Comparison of ENCODE assay signal across 1 cellular context in the genomic region with DNA sequence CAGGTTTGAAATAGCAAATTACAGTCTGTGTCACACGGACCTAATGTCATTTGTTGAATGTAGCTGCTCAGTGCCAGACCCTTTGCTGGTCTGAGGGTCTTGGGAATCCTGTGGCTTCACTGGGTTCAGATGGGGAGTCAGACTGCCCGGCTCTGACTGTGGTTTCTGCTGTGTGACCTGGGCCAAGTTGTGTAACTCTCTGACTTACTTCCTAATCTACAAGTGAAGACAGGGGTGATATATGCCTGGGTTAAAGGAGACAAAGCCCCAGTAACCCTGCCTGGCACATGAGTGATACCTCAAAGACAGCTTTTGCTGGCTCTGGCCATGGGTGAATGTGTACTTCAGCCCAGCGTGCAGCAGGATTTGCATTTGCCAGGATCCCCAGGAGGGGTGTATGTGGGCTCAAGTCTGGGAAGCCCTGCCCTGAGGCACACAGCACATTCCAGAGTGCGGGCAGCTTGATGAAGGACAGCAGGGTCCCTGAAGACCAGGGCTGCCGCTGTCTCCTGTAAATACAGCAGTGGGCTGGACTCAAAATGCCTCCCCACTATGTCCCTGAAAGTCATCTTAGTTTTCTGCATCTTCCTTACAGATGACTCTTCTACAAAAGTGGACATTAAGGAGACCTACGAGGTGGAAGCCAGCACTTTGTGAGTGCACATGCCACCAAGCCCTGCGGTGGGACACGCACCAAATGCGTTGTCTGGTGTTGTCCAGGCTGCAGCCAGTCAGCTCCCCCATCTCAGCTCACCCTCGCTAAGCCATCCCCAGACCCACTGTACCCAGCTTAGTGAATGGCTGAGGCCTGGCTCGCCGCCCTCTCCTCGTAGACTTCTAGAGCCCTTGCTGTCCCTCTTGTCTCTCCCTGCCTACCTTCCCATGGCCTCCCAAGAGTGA.
TF ChIP-seq lines count a peak whose summit lies in the region.

No MANE protein-coding gene starts in this region.

TF ChIP-seq in GM23338, 12 proteins besides CTCF, POLR2A, EP300 and RAD21:
- TF ChIP-seq, protein P1, sequence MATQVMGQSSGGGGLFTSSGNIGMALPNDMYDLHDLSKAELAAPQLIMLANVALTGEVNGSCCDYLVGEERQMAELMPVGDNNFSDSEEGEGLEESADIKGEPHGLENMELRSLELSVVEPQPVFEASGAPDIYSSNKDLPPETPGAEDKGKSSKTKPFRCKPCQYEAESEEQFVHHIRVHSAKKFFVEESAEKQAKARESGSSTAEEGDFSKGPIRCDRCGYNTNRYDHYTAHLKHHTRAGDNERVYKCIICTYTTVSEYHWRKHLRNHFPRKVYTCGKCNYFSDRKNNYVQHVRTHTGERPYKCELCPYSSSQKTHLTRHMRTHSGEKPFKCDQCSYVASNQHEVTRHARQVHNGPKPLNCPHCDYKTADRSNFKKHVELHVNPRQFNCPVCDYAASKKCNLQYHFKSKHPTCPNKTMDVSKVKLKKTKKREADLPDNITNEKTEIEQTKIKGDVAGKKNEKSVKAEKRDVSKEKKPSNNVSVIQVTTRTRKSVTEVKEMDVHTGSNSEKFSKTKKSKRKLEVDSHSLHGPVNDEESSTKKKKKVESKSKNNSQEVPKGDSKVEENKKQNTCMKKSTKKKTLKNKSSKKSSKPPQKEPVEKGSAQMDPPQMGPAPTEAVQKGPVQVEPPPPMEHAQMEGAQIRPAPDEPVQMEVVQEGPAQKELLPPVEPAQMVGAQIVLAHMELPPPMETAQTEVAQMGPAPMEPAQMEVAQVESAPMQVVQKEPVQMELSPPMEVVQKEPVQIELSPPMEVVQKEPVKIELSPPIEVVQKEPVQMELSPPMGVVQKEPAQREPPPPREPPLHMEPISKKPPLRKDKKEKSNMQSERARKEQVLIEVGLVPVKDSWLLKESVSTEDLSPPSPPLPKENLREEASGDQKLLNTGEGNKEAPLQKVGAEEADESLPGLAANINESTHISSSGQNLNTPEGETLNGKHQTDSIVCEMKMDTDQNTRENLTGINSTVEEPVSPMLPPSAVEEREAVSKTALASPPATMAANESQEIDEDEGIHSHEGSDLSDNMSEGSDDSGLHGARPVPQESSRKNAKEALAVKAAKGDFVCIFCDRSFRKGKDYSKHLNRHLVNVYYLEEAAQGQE (IDR thresholded peaks at IDR 0.05; ENCODE audit: unreplicated experiment): no peak
- TF ChIP-seq, protein P2, sequence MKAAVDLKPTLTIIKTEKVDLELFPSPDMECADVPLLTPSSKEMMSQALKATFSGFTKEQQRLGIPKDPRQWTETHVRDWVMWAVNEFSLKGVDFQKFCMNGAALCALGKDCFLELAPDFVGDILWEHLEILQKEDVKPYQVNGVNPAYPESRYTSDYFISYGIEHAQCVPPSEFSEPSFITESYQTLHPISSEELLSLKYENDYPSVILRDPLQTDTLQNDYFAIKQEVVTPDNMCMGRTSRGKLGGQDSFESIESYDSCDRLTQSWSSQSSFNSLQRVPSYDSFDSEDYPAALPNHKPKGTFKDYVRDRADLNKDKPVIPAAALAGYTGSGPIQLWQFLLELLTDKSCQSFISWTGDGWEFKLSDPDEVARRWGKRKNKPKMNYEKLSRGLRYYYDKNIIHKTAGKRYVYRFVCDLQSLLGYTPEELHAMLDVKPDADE (IDR thresholded peaks at IDR 0.05): no peak
- TF ChIP-seq JUNB (IDR thresholded peaks at IDR 0.05; ENCODE audit: unreplicated experiment): no peak
- TF ChIP-seq, protein P3, sequence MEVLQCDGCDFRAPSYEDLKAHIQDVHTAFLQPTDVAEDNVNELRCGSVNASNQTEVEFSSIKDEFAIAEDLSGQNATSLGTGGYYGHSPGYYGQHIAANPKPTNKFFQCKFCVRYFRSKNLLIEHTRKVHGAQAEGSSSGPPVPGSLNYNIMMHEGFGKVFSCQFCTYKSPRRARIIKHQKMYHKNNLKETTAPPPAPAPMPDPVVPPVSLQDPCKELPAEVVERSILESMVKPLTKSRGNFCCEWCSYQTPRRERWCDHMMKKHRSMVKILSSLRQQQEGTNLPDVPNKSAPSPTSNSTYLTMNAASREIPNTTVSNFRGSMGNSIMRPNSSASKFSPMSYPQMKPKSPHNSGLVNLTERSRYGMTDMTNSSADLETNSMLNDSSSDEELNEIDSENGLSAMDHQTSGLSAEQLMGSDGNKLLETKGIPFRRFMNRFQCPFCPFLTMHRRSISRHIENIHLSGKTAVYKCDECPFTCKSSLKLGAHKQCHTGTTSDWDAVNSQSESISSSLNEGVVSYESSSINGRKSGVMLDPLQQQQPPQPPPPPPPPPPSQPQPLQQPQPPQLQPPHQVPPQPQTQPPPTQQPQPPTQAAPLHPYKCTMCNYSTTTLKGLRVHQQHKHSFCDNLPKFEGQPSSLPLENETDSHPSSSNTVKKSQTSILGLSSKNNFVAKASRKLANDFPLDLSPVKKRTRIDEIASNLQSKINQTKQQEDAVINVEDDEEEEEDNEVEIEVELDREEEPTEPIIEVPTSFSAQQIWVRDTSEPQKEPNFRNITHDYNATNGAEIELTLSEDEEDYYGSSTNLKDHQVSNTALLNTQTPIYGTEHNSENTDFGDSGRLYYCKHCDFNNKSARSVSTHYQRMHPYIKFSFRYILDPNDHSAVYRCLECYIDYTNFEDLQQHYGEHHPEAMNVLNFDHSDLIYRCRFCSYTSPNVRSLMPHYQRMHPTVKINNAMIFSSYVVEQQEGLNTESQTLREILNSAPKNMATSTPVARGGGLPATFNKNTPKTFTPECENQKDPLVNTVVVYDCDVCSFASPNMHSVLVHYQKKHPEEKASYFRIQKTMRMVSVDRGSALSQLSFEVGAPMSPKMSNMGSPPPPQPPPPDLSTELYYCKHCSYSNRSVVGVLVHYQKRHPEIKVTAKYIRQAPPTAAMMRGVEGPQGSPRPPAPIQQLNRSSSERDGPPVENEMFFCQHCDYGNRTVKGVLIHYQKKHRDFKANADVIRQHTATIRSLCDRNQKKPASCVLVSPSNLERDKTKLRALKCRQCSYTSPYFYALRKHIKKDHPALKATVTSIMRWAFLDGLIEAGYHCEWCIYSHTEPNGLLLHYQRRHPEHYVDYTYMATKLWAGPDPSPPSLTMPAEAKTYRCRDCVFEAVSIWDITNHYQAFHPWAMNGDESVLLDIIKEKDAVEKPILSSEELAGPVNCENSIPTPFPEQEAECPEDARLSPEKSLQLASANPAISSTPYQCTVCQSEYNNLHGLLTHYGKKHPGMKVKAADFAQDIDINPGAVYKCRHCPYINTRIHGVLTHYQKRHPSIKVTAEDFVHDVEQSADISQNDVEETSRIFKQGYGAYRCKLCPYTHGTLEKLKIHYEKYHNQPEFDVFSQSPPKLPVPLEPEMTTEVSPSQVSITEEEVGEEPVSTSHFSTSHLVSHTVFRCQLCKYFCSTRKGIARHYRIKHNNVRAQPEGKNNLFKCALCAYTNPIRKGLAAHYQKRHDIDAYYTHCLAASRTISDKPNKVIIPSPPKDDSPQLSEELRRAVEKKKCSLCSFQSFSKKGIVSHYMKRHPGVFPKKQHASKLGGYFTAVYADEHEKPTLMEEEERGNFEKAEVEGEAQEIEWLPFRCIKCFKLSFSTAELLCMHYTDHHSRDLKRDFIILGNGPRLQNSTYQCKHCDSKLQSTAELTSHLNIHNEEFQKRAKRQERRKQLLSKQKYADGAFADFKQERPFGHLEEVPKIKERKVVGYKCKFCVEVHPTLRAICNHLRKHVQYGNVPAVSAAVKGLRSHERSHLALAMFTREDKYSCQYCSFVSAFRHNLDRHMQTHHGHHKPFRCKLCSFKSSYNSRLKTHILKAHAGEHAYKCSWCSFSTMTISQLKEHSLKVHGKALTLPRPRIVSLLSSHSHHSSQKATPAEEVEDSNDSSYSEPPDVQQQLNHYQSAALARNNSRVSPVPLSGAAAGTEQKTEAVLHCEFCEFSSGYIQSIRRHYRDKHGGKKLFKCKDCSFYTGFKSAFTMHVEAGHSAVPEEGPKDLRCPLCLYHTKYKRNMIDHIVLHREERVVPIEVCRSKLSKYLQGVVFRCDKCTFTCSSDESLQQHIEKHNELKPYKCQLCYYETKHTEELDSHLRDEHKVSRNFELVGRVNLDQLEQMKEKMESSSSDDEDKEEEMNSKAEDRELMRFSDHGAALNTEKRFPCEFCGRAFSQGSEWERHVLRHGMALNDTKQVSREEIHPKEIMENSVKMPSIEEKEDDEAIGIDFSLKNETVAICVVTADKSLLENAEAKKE (CRISPR knock-in tag; IDR thresholded peaks at IDR 0.05): no peak
- TF ChIP-seq ZNF114 (CRISPR knock-in tag; IDR thresholded peaks at IDR 0.05): no peak
- no peak for TF ChIP-seq STAT1 (IDR thresholded peaks at IDR 0.05; ENCODE audit: unreplicated experiment)
- no peak for TF ChIP-seq ZNF331 (CRISPR knock-in tag; IDR thresholded peaks at IDR 0.05; ENCODE audit: low read depth)
- TF ChIP-seq EZH2phosphoT487 (IDR thresholded peaks at IDR 0.05; ENCODE audit: unreplicated experiment): no peak
- TF ChIP-seq CREB1 (CRISPR knock-in tag; IDR thresholded peaks at IDR 0.05; ENCODE audit: low read depth): no peak
- no peak for TF ChIP-seq NANOG (IDR thresholded peaks at IDR 0.05; ENCODE audit: borderline replicate concordance)
- TF ChIP-seq POLR2AphosphoS5 (IDR thresholded peaks at IDR 0.05; ENCODE audit: low read depth): no peak
- TF ChIP-seq EZH2 (IDR thresholded peaks at IDR 0.05; ENCODE audit: low read depth, unreplicated experiment): no peak
